1 cellular context compared by ENCODE assay signal in genomic region chr18:31199190-31199769, GRCh38.
TF ChIP-seq lines count a peak whose summit lies in the region.

No MANE protein-coding gene starts in this region.

TF ChIP-seq in H1, 55 proteins besides CTCF, POLR2A, EP300 and RAD21 (continued from another document):
- no peak for TF ChIP-seq GABPA (IDR thresholded peaks at IDR 0.05; ENCODE audit: borderline replicate concordance, insufficient read depth, low read length)
- no peak for TF ChIP-seq ASH2L (IDR thresholded peaks at IDR 0.05; ENCODE audit: low read length)
- no peak for TF ChIP-seq CREB1 (IDR thresholded peaks at IDR 0.05)
- no peak for TF ChIP-seq FOSL1 (IDR thresholded peaks at IDR 0.05; ENCODE audit: insufficient read depth, low read depth, low read length)
- TF ChIP-seq SRF (IDR thresholded peaks at IDR 0.05; ENCODE audit: low read depth, low read length) = no peak
- TF ChIP-seq CTBP2 (IDR thresholded peaks at IDR 0.05; ENCODE audit: borderline replicate concordance, insufficient read depth, insufficient read length, low read length) = no peak
- TF ChIP-seq GTF2F1 (IDR thresholded peaks at IDR 0.05; ENCODE audit: borderline replicate concordance, low read depth, low read length) = no peak
- no peak for TF ChIP-seq SP2 (IDR thresholded peaks at IDR 0.05; ENCODE audit: low read length)
- no peak for TF ChIP-seq CHD2 (IDR thresholded peaks at IDR 0.05; ENCODE audit: low read length)
- no peak for TF ChIP-seq CHD1 (IDR thresholded peaks at IDR 0.05; ENCODE audit: low read depth, low read length)
- TF ChIP-seq POLR2AphosphoS5 (IDR thresholded peaks at IDR 0.05; ENCODE audit: low read depth, low read length) = no peak
